ENCODE assay signal across 8 cellular contexts in the genomic region with DNA sequence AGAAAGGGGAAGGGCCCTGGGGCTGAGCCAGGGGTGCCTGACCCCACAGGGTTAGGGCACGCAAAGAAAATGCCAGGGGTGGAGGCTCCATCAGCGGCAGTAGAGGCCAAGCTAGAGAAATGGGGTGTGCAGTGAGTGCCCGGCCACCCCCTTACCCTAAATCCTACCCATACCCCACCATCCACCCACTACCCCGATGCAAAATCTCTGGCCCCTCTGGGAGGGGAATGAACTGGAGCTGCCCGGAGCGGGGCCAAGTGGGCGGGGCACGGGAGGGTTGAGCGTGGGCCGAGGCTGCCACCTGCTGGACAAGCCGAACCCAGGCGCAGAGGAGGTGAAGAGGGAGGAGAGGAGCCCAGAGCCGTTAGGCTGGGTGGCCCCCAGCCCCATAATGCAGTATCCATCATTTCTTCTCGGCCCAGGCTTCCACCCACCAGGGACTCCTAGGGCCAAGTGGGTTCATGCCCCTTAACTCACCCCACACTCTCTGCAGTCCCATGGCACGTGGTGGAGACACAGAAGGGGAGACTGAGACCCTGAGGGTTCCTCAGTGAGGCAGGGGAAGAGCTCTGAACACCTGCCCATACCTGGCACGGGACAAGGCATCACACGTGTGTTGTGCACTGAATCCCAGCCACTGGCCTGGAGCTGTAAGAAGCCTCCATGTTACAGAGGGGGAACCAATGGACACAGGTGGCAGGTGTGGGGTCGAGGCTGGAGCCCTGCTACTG. TPM values are rescaled to one million over a fixed set of nuclear protein-coding genes. Genes with fewer than 3 reads are reported as not detected.
DNase-seq lines count a peak whose midpoint lies in the region; ATAC-seq, FAIRE-seq and TF ChIP-seq lines count a peak whose summit lies in the region.

No MANE protein-coding gene starts in this region.

- H3K36me3 Mint-ChIP-seq in CD8-positive, alpha-beta memory T cell, result no peaks in the 10 kb centered on the region

- peaks cover 6 to 52% of the 10 kb centered on the region in 2 donors for H3K27me3 Mint-ChIP-seq in CD8-positive, alpha-beta memory T cell

- H3K27ac ChIP-seq in CD8-positive, alpha-beta memory T cell (ENCODE audit: low read depth, low read length), result no peak overlapping the region
- H3K27ac ChIP-seq in RWPE2 (ENCODE audit: poor library complexity, severe bottlenecking), result no peak overlapping the region
- no peak overlapping the region for H3K27ac ChIP-seq in ovary
- H3K27ac ChIP-seq in transverse colon, result no peak overlapping the region

- in situ Hi-C loops in transverse colon (cut with MboI; ENCODE audit: low pct_ligation_motif_present in 1 of 4, low pct_unique_long_range_greater_than_20kb in 1 of 4, low sequenced_read_pairs in 3 of 4), result loop anchor here (10.0 to 25.0 kb wide), 3 partner anchors 217 to 505 kb away; partner anchors contain the start of gene WNT4 (in 2 of the 4)

- H3K36me3 ChIP-seq in CD8-positive, alpha-beta memory T cell (ENCODE audit: insufficient read depth, low read length), result no peaks in the 10 kb centered on the region
- H3K36me3 ChIP-seq in RWPE2 (ENCODE audit: low read depth), result no peaks in the 10 kb centered on the region
- no peaks in the 10 kb centered on the region for H3K36me3 ChIP-seq in ovary
- no peaks in the 10 kb centered on the region for H3K36me3 ChIP-seq in transverse colon

- no peaks in the 10 kb centered on the region for H3K4me1 Mint-ChIP-seq in CD8-positive, alpha-beta memory T cell

- TF ChIP-seq EP300 in ovary (IDR thresholded peaks at IDR 0.05) (no peak), transverse colon (IDR thresholded peaks at IDR 0.05; ENCODE audit: low read depth) (no peak)

- H3K4me1 ChIP-seq in CD8-positive, alpha-beta memory T cell (ENCODE audit: insufficient read depth, low read length), result no peaks in the 10 kb centered on the region
- H3K4me1 ChIP-seq in RWPE2 (ENCODE audit: insufficient read depth, poor library complexity, severe bottlenecking), result no peaks in the 10 kb centered on the region
- peaks cover 3% of the 10 kb centered on the region for H3K4me1 ChIP-seq in ovary (ENCODE audit: insufficient read depth)
- no peaks in the 10 kb centered on the region for H3K4me1 ChIP-seq in transverse colon

- no peaks in the 10 kb centered on the region for H3K9me3 ChIP-seq in CD8-positive, alpha-beta memory T cell (ENCODE audit: low read length)
- H3K9me3 ChIP-seq in RWPE2 (ENCODE audit: severe bottlenecking) (no peaks in the 10 kb centered on the region), ovary (no peaks in the 10 kb centered on the region), transverse colon (no peaks in the 10 kb centered on the region)

- H3K9me3 Mint-ChIP-seq in CD8-positive, alpha-beta memory T cell, result no peaks in the 10 kb centered on the region

- POLR2A ChIA-PET in CD8-positive, alpha-beta memory T cell (lab: Charles Lee), result no interaction called here

- peak; percentile 79 for ATAC-seq in RWPE2 (ENCODE audit: low read depth)
- no peak for ATAC-seq in HG03045 (IDR thresholded peaks at IDR 0.05; ENCODE audit: unreplicated experiment)

- FAIRE-seq in frontal cortex (lab: Jason Lieb, UNC), result no peak

- TF ChIP-seq POLR2A in ovary (IDR thresholded peaks at IDR 0.05) (no peak), transverse colon (IDR thresholded peaks at IDR 0.05) (no peak)

- H3K4me3 ChIP-seq in CD8-positive, alpha-beta memory T cell (ENCODE audit: low read length), result no peak overlapping the region
- H3K4me3 ChIP-seq in RWPE2 (ENCODE audit: severe bottlenecking) (no peak overlapping the region), ovary (no peak overlapping the region), transverse colon (no peak overlapping the region)

- CTCF ChIA-PET in CD8-positive, alpha-beta memory T cell (lab: Charles Lee), result interaction anchor here (0.9 to 3.1 kb wide), 3 partner anchors 74 to 226 kb away, joined by 3 to 9 read pairs (median 3); no protein-coding TSS in a partner anchor

- intact Hi-C loops in ovary (cut with DNase I) (loop anchor here (2.0 to 10.0 kb wide), 5 partner anchors 219 to 537 kb away; no protein-coding TSS in a partner anchor), transverse colon (cut with DNase I; ENCODE audit: low total_unique reads) (loop anchor here (1.0 kb wide), 1 partner anchor 222 kb away; no protein-coding TSS in a partner anchor)

- no peak overlapping the region for H3K27ac Mint-ChIP-seq in CD8-positive, alpha-beta memory T cell

- TF ChIP-seq CTCF in RWPE2 (IDR thresholded peaks at IDR 0.05; ENCODE audit: poor library complexity, severe bottlenecking) (peak; percentile 89), ovary (IDR thresholded peaks at IDR 0.05) (peak; percentile 75 to 82 (median 79)), transverse colon (IDR thresholded peaks at IDR 0.05) (peak; percentile 81 to 92 (median 91))

- DNase-seq in CD8-positive, alpha-beta memory T cell, result peak; percentile 24 to 67 (median 44)
- DNase-seq in HT1080 (ENCODE audit: low read depth) (peak; percentile 47), RWPE2 (ENCODE audit: low spot score) (no peak), activated gamma-delta T cell treated with Interleukin-2 at 50 U/mL for 16 hours (peak; percentile 59), frontal cortex (ENCODE audit: low spot score in 2 of 2) (peak; percentile 56 to 88), ovary (peak; percentile 79 to 92 (median 90)), transverse colon (peak; percentile 82)

- peaks cover 9% of the 10 kb centered on the region for H3K27me3 ChIP-seq in CD8-positive, alpha-beta memory T cell (ENCODE audit: insufficient read depth, low read length, poor library complexity, severe bottlenecking)
- H3K27me3 ChIP-seq in RWPE2 (ENCODE audit: insufficient read depth, poor library complexity, severe bottlenecking) (no peaks in the 10 kb centered on the region), ovary (no peaks in the 10 kb centered on the region), transverse colon (no peaks in the 10 kb centered on the region)

- no peak overlapping the region for H3K4me3 Mint-ChIP-seq in CD8-positive, alpha-beta memory T cell

- 7 to 14% (median 8%) methylated on average over 18 of the region's 18 CpGs for WGBS in ovary, 3 donors
- 9% methylated on average over 18 of the region's 18 CpGs; no CpG with 5 or more reads in 1 of the 2 donors for WGBS in transverse colon (ENCODE audit: low coverage in 1 of 2), 2 donors

RNA-seq across cellular contexts. Expression of gene C1QC, which starts 1.4 kb away (rescaled TPM):
- total RNA-seq in CD8-positive, alpha-beta memory T cell, result 1 to 10 TPM in 1 of 2 experiments, under 1 TPM in 1; 0.93 to 1.4 TPM
- not detected for polyA plus RNA-seq in CD8-positive, alpha-beta memory T cell
- not detected in 2 replicates for total RNA-seq in HT1080 (2014; rRNA removed; shearing (Covaris generic))
- polyA plus RNA-seq in HT1080 (2015; cell fraction: cytosol; rRNA removed), result not detected in 2 replicates
- not detected in 2 replicates for polyA plus RNA-seq in HT1080 (2015; cell fraction: nucleus; rRNA removed)
- total RNA-seq in frontal cortex (7.3 TPM), ovary (100 to 1,000 TPM in 2 of 7 donors, 10 to 100 TPM in 5; 30.2 to 136 (median 51.1) TPM), transverse colon (100 to 1,000 TPM in 1 of 4 donors, 10 to 100 TPM in 3; 21.7 to 106 (median 73.9) TPM)
- 10 to 100 TPM; 31.4 to 52.8 TPM for polyA plus RNA-seq in ovary

RNA-seq across cellular contexts. Expression of gene C1QA, which starts 5.6 kb away (rescaled TPM):
- under 1 TPM; 0.22 to 0.53 TPM for total RNA-seq in CD8-positive, alpha-beta memory T cell
- polyA plus RNA-seq in CD8-positive, alpha-beta memory T cell, result not detected
- total RNA-seq in HT1080 (2014; rRNA removed; shearing (Covaris generic)), result not detected in 2 replicates
- not detected in 2 replicates for polyA plus RNA-seq in HT1080 (2015; cell fraction: cytosol; rRNA removed)
- polyA plus RNA-seq in HT1080 (2015; cell fraction: nucleus; rRNA removed), result not detected in 2 replicates
- total RNA-seq in frontal cortex (8.6 TPM), ovary (10 to 100 TPM; 26.8 to 87.0 (median 52.7) TPM), transverse colon (100 to 1,000 TPM in 1 of 4 donors, 10 to 100 TPM in 3; 28.5 to 181 (median 63.0) TPM)
- polyA plus RNA-seq in ovary, result 10 to 100 TPM; 43.7 to 89.6 TPM

RNA-seq across cellular contexts. Expression of gene C1QB, which starts 11.0 kb away (rescaled TPM):
- under 1 TPM; 0.20 to 0.53 TPM for total RNA-seq in CD8-positive, alpha-beta memory T cell
- not detected for polyA plus RNA-seq in CD8-positive, alpha-beta memory T cell
- not detected in 2 replicates for total RNA-seq in HT1080 (2014; rRNA removed; shearing (Covaris generic))
- polyA plus RNA-seq in HT1080 (2015; cell fraction: cytosol; rRNA removed), result not detected in 2 replicates
- polyA plus RNA-seq in HT1080 (2015; cell fraction: nucleus; rRNA removed), result not detected in 2 replicates
- total RNA-seq in frontal cortex (5.3 TPM), ovary (100 to 1,000 TPM in 4 of 7 donors, 10 to 100 TPM in 3; 26.5 to 206 (median 117) TPM), transverse colon (100 to 1,000 TPM in 3 of 4 donors, 10 to 100 TPM in 1; 62.9 to 163 (median 118) TPM)
- polyA plus RNA-seq in ovary, result 10 to 100 TPM; 85.4 to 96.7 TPM
